1 cellular context compared by ENCODE assay signal in genomic region chr5:135063511-135064234, GRCh38.
TF ChIP-seq lines count a peak whose summit lies in the region.

No MANE protein-coding gene starts in this region.

TF ChIP-seq in H1, 55 proteins besides CTCF, POLR2A, EP300 and RAD21:
- no peak for TF ChIP-seq RNF2 (IDR thresholded peaks at IDR 0.05; ENCODE audit: borderline replicate concordance, low read depth, low read length, missing control alignments, poor library complexity, severe bottlenecking)
- no peak for TF ChIP-seq MAFK (IDR thresholded peaks at IDR 0.05; ENCODE audit: low read depth, low read length)
- TF ChIP-seq USF2 (IDR thresholded peaks at IDR 0.05; ENCODE audit: low read length), result no peak
- no peak for TF ChIP-seq CEBPB (IDR thresholded peaks at IDR 0.05; ENCODE audit: low read depth, low read length)
- no peak for TF ChIP-seq EZH2 (IDR thresholded peaks at IDR 0.05; ENCODE audit: low read depth, low read length, severe bottlenecking)
- no peak for TF ChIP-seq BCL11A (IDR thresholded peaks at IDR 0.05; ENCODE audit: low read depth in 2 of 2, low read length in 2 of 2)
- no peak for TF ChIP-seq TAF1 (IDR thresholded peaks at IDR 0.05; ENCODE audit: low read depth, low read length)
- no peak for TF ChIP-seq TEAD4 (IDR thresholded peaks at IDR 0.05; ENCODE audit: low read depth, low read length)
- no peak for TF ChIP-seq SIN3A (conservative IDR thresholded peaks at IDR 0.05 in 1 of 2, IDR thresholded peaks at IDR 0.05 in 1 of 2; ENCODE audit: low read depth in 1 of 2, low read length in 2 of 2)
- no peak for TF ChIP-seq GABPA (IDR thresholded peaks at IDR 0.05; ENCODE audit: borderline replicate concordance, insufficient read depth, low read length)
- no peak for TF ChIP-seq ASH2L (IDR thresholded peaks at IDR 0.05; ENCODE audit: low read length)
- TF ChIP-seq NANOG (IDR thresholded peaks at IDR 0.05; ENCODE audit: insufficient read depth, low read depth, low read length, poor library complexity, severe bottlenecking), result no peak
- no peak for TF ChIP-seq RXRA (IDR thresholded peaks at IDR 0.05; ENCODE audit: insufficient read depth, low read depth, low read length)
- TF ChIP-seq CHD7 (IDR thresholded peaks at IDR 0.05; ENCODE audit: insufficient replicate concordance, low read length), result no peak
- no peak for TF ChIP-seq TBP (IDR thresholded peaks at IDR 0.05; ENCODE audit: low read depth, low read length)
- TF ChIP-seq BACH1 (IDR thresholded peaks at IDR 0.05; ENCODE audit: low read length), result no peak
- no peak for TF ChIP-seq SUZ12 (IDR thresholded peaks at IDR 0.05; ENCODE audit: low read length)
- TF ChIP-seq HDAC6 (IDR thresholded peaks at IDR 0.05; ENCODE audit: low read depth, low read length), result no peak
TF ChIP-seq in H1: peak in this region for 0.
